In the genomic region with DNA sequence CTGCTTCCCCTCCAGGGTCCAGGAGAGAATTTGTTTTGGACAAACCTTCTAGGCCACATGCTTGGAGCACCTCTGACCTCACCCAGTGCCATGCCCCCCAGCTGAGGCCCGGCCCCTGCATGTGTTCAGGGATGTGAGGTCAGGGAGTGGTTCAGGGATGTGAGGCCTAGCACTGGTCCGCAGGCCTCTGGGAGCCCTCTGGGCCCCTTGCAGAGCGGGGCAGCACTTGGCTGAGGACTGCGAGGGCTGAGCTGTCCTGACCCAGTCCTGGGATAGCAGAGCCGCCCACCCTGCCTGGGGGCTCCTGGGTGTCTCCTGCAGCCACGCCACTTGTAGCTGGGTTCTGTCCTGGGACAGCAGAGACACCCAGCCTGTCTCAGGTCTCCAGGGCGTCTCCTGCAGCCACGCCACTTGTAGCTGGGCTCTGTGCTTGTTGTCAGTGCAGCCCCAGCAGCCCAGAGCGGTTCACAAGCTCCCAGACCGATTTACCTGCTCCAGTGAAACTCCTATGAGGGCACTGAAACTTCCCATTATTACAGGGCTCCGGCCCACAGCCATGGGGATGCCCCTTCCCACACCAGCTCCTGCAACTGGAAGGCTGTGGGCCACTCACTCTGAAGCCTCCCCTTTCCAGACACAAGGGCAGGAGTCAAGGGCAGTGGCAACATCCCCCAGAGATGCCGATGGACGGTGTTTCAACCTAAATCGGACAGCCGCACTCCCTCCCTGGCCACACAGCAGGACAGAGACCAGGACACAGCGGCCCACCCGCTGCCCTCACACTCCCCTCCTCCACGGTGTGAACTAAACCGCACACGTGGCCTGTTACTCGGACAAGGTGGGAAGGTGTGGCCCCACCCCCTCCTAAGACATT, we compare ENCODE assay signal across 24 cellular contexts. TPM values are rescaled to one million over a fixed set of nuclear protein-coding genes. Genes with fewer than 3 reads are reported as not detected.
DNase-seq lines count a peak whose midpoint lies in the region; ATAC-seq and TF ChIP-seq lines count a peak whose summit lies in the region.
"Had no signal": no experiment of that assay in that cellular context is flagged by ENCODE, and none has a peak within 500 bp of the region (broad histone marks: within the 10 kb centered on the region; RNA-seq: fewer than 3 reads in every experiment).

No MANE protein-coding gene starts in this region.

- H3K9me3 ChIP-seq in osteoblast (ENCODE audit: low read depth, low read length), result no peaks in the 10 kb centered on the region
- H3K9me3 ChIP-seq: Caco-2, HAP-1, pancreas had no signal

- H3K27me3 ChIP-seq in osteoblast (ENCODE audit: insufficient read depth, low read length) (peaks cover 17% of the 10 kb centered on the region), H7 (ENCODE audit: control insufficient read depth, insufficient read depth, low read length) (no peaks in the 10 kb centered on the region)
- H3K27me3 ChIP-seq: pancreas had no signal

- H3K4me3 Mint-ChIP-seq in endothelial cell (ENCODE audit: unreplicated experiment), result no peak overlapping the region
- H3K4me3 Mint-ChIP-seq: activated CD4-positive, alpha-beta T cell treated with anti-CD3 and anti-CD28 coated beads, Interleukin-2, amount 10 ng/mL, durations not matched to agents 24 days and 14 days; mesothelial cell of epicardium had no signal

- intact Hi-C loops in left ventricle myocardium superior (cut with micrococcal nuclease), result no loop called here
- intact Hi-C loops in Right ventricle myocardium inferior (cut with DNase I), result no loop called here

- peak overlapping the region; percentile 44 for H3K4me2 ChIP-seq in osteoblast (ENCODE audit: insufficient read depth, low read length)

- H3K27ac ChIP-seq in osteoblast (ENCODE audit: low read depth, low read length), result no peak overlapping the region
- H3K27ac ChIP-seq: HL-60, pancreas had no signal

- H4K20me1 ChIP-seq in osteoblast (ENCODE audit: insufficient read depth, low read length), result no peaks in the 10 kb centered on the region

- DNase-seq in left ventricle myocardium superior, result peak; percentile 14
- DNase-seq in Right ventricle myocardium inferior (ENCODE audit: missing footprints), result no peak
- no peak for DNase-seq in endothelial cell (ENCODE audit: low spot score)
- DNase-seq in osteoblast (ENCODE audit: insufficient read length, low spot score, missing footprints), result peak; percentile 58
- DNase-seq in DMS53 treated with DMSO at 0.1 percent for 48 hours (lab: John Stamatoyannopoulos, UW; ENCODE audit: unreplicated experiment), result no peak
- DNase-seq in SK-N-DZ (ENCODE audit: low spot score), result no peak
- no peak for DNase-seq in stimulated activated CD4-positive, alpha-beta T cell treated with anti-CD3 and anti-CD28 coated beads, Interleukin-4, amount 100 ng/mL, for 24 hours
- no peak for DNase-seq in H7
- DNase-seq: activated CD4-positive, alpha-beta T cell treated with anti-CD3 and anti-CD28 coated beads, Interleukin-2, amount 10 ng/mL, durations not matched to agents 24 days and 14 days; C1 segment of cervical spinal cord; DMS79 treated with DMSO at 0.1 percent for 48 hours; effector CD8-positive, alpha-beta T cell; erythroblast; left cardiac atrium; NCI-H526 treated with DMSO at 0.1 percent for 48 hours; substantia nigra had no signal

- H3K79me2 ChIP-seq in osteoblast (ENCODE audit: insufficient read depth, low read length), result no peaks in the 10 kb centered on the region

- TF ChIP-seq CTCF in endothelial cell (IDR thresholded peaks at IDR 0.05; ENCODE audit: unreplicated experiment) (no peak), osteoblast (IDR thresholded peaks at IDR 0.05; ENCODE audit: extremely low read depth, low read depth, low read length) (no peak)

- no peak overlapping the region for H3K4me3 ChIP-seq in osteoblast (ENCODE audit: insufficient read depth, low read length)
- no peak overlapping the region for H3K4me3 ChIP-seq in H7 (ENCODE audit: insufficient read depth, low read depth, low read length)
- H3K4me3 ChIP-seq: HAP-1, pancreas had no signal

- H3K4me1 Mint-ChIP-seq in endothelial cell (ENCODE audit: unreplicated experiment), result peaks cover 4% of the 10 kb centered on the region

- peaks cover 5% of the 10 kb centered on the region for H3K36me3 Mint-ChIP-seq in endothelial cell (ENCODE audit: low read depth, unreplicated experiment)
- H3K36me3 Mint-ChIP-seq: brain; mesothelial cell of epicardium; naive thymus-derived CD8-positive, alpha-beta T cell had no signal

- no peaks in the 10 kb centered on the region for H3K4me1 ChIP-seq in osteoblast (ENCODE audit: insufficient read depth, low read length)
- H3K4me1 ChIP-seq: HAP-1 had no signal

- peaks cover 12% of the 10 kb centered on the region for H3K27me3 Mint-ChIP-seq in endothelial cell (ENCODE audit: unreplicated experiment)
- H3K27me3 Mint-ChIP-seq: brain had no signal

- H2AFZ ChIP-seq in osteoblast (ENCODE audit: low read length), result no peak overlapping the region

- ATAC-seq in left ventricle myocardium superior, result no peak
- no peak for ATAC-seq in Right ventricle myocardium inferior
- ATAC-seq: left cardiac atrium; naive thymus-derived CD8-positive, alpha-beta T cell; pancreas had no signal

- no peaks in the 10 kb centered on the region for H3K36me3 ChIP-seq in osteoblast (ENCODE audit: insufficient read depth, low read length)
- H3K36me3 ChIP-seq in H7 (replicated peaks; ENCODE audit: control insufficient read depth, insufficient read depth, low read length), result no peaks in the 10 kb centered on the region
- H3K36me3 ChIP-seq: HAP-1, pancreas had no signal

- no peaks in the 10 kb centered on the region for H3K9me3 Mint-ChIP-seq in endothelial cell (ENCODE audit: unreplicated experiment)
- H3K9me3 Mint-ChIP-seq: activated CD4-positive, alpha-beta T cell treated with anti-CD3 and anti-CD28 coated beads, Interleukin-2, amount 10 ng/mL, durations not matched to agents 24 days and 14 days; mesothelial cell of epicardium; naive thymus-derived CD8-positive, alpha-beta T cell; T-helper 2 cell treated with Interferon-gamma antibody and Interleukin-4, amounts not matched to agents 5 μg/mL and 100 μg/mL, for 36 hours had no signal

- peak overlapping the region; percentile 25 for H3K27ac Mint-ChIP-seq in endothelial cell (ENCODE audit: unreplicated experiment)
- H3K27ac Mint-ChIP-seq: mesothelial cell of epicardium; T-helper 2 cell treated with Interferon-gamma antibody and Interleukin-4, amounts not matched to agents 5 μg/mL and 100 μg/mL, for 36 hours had no signal

RNA-seq across cellular contexts. Expression of gene CEP72, which starts 5.4 kb away (rescaled TPM):
- total RNA-seq in left ventricle myocardium superior (1.6 TPM), Right ventricle myocardium inferior (2.0 TPM), endothelial cell (ENCODE audit: unreplicated experiment) (11.9 TPM), osteoblast (2.7 and 3.3 TPM in 2 replicates)
- 15.1 and 16.1 TPM in 2 replicates for polyA plus RNA-seq in SK-N-DZ (2014; cell fraction: cytosol; rRNA removed)
- polyA plus RNA-seq in SK-N-DZ (2014; cell fraction: nucleus; rRNA removed), result 18.2 and 23.8 TPM in 2 replicates
- total RNA-seq in H7 (2014; rRNA removed; shearing (Covaris generic)), result 12.6 and 20.7 TPM in 2 replicates

Comparison
In these comparisons a context has a peak if more than half of its experiments do, and no peak if none do; other contexts are left out.
1. DNase-seq: peak in left ventricle myocardium superior (single experiment) and osteoblast (single experiment); none in Right ventricle myocardium inferior (single experiment), endothelial cell (single experiment), DMS53 treated with DMSO at 0.1 percent for 48 hours (single experiment), SK-N-DZ (single experiment), stimulated activated CD4-positive, alpha-beta T cell treated with anti-CD3 and anti-CD28 coated beads, Interleukin-4, amount 100 ng/mL, for 24 hours (single experiment) and H7 (single experiment).